In the genomic region with DNA sequence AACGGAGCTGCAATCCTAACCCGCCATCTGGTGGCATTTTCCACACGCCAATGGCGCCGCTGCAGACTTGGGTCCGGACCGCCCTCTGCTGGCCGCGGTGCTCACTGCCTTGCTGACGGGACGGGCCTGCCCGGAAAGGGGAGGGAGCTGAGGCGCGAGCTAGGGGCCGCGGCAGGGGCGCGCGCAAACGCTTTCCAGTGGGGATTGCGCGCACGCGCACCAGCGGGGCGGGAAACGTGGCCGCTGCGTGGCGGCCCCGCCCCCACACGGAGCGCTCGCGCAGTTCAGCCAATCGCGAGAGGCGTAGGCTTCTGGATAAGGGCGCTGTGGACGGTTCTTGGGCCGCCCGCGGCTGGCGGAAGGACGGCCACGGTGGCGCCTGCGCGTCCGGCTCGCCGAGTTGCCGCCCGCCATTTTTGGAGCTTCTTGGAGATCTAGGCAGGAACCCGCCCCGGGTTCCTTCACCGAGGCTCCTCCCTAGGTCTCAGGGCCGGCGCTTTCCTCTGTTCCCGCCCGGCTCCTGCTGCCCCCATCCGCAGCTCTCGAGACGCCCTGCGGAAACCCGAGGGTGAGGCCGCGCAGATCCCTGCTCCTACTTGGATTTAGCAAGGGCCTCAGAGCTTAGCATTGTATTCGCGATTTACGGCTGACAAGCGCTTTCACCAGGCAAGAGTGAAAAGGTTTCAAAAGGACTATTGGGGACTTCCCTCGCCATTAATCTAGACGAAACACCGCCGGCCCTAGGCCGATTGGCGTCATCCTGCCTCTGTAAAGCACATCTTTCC, we compare ENCODE assay signal across 8 cellular contexts. TPM values are rescaled to one million over a fixed set of nuclear protein-coding genes. Genes with fewer than 3 reads are reported as not detected.
A peak's percentile ranks its signal among the peaks of the same experiment; 100 is the strongest.
DNase-seq lines count a peak whose midpoint lies in the region; ATAC-seq and TF ChIP-seq lines count a peak whose summit lies in the region.

Gene STAG1 (minus strand): TSS at position 52 of the 785 bp plus-strand sequence. CDS start 121,480 bp downstream, outside the sequence.

- H3K36me3 Mint-ChIP-seq in activated CD4-positive, alpha-beta T cell treated with anti-CD3 and anti-CD28 coated beads for 36 hours (ENCODE audit: low read depth): peaks cover 2% of the 10 kb centered on the region

- DNase-seq in BJ (ENCODE audit: low read depth): peak; percentile 90
- DNase-seq in GM19238 (ENCODE audit: insufficient read length, low spot score): peak; percentile 86
- DNase-seq in NCI-H510A treated with DMSO at 0.1 percent for 48 hours (lab: John Stamatoyannopoulos, UW): peak; percentile 94
- DNase-seq in activated CD4-positive, alpha-beta T cell treated with anti-CD3 and anti-CD28 coated beads for 36 hours: peak; percentile 99
- DNase-seq in choroid plexus epithelial cell (ENCODE audit: low read depth): peak; percentile 99
- DNase-seq in kidney tubule cell (ENCODE audit: low spot score): peak; percentile 98
- DNase-seq in stimulated activated CD4-positive, alpha-beta T cell treated with anti-CD3 and anti-CD28 coated beads, Interleukin-1b, Interleukin-23, amount 100 ng/mL, for 24 hours (ENCODE audit: low read depth in 4 of 4, low spot score in 1 of 4): peak; percentile 96 to 99 (median 98)

- peaks cover 35% of the 10 kb centered on the region for H3K4me1 Mint-ChIP-seq in activated CD4-positive, alpha-beta T cell treated with anti-CD3 and anti-CD28 coated beads for 36 hours

- peak within 1 kb of the TSS; percentile 81 for H3K4me3 ChIP-seq in BJ (ENCODE audit: low read depth, low read length)
- peak within 1 kb of the TSS; percentile 73 for H3K4me3 ChIP-seq in choroid plexus epithelial cell (ENCODE audit: low read depth, low read length)

- peak; percentile 80 for ATAC-seq in HG03442 (IDR thresholded peaks at IDR 0.05; ENCODE audit: unreplicated experiment)
- peak; percentile 87 for ATAC-seq in activated CD4-positive, alpha-beta T cell treated with anti-CD3 and anti-CD28 coated beads for 36 hours

- no peaks in the 10 kb centered on the region for H3K36me3 ChIP-seq in BJ (ENCODE audit: control insufficient read depth, insufficient read depth, low read length)

- no peaks in the 10 kb centered on the region for H3K9me3 Mint-ChIP-seq in activated CD4-positive, alpha-beta T cell treated with anti-CD3 and anti-CD28 coated beads for 36 hours (ENCODE audit: low read depth)

- CTCF ChIA-PET in BJ (lab: Yijun Ruan, JAX): interaction anchor here (0.5 to 2.6 kb wide), 68 partner anchors 11 to 847 kb away, joined by 3 to 55 read pairs (median 4); partner anchors contain the start of genes IL20RB, MSL2, NCK1 and PCCB
- CTCF ChIA-PET in activated CD4-positive, alpha-beta T cell treated with anti-CD3 and anti-CD28 coated beads for 36 hours (lab: Charles Lee): interaction anchor here (0.6 to 3.7 kb wide), 35 partner anchors 8 to 678 kb away, joined by 3 to 45 read pairs (median 3); partner anchors contain the start of genes MSL2, NCK1 and PCCB

- POLR2A ChIA-PET in BJ (lab: Charles Lee): interaction anchor here (0.6 to 1.9 kb wide), 9 partner anchors 23 to 763 kb away, joined by 3 to 19 read pairs (median 6); partner anchors contain the start of gene MSL2
- POLR2A ChIA-PET in activated CD4-positive, alpha-beta T cell treated with anti-CD3 and anti-CD28 coated beads for 36 hours (lab: Charles Lee): interaction anchor here (0.5 to 2.2 kb wide), 19 partner anchors 8 to 1422 kb away, joined by 3 to 46 read pairs (median 5); partner anchors contain the start of genes MSL2, NCK1, PCCB and SLC35G2

- no peaks in the 10 kb centered on the region for H3K27me3 ChIP-seq in BJ (ENCODE audit: control insufficient read depth, insufficient read depth, low read length)

- peak within 1 kb of the TSS; percentile 86 for H3K4me3 Mint-ChIP-seq in activated CD4-positive, alpha-beta T cell treated with anti-CD3 and anti-CD28 coated beads for 36 hours

- H3K27ac Mint-ChIP-seq in activated CD4-positive, alpha-beta T cell treated with anti-CD3 and anti-CD28 coated beads for 36 hours: peak within 1 kb of the TSS; percentile 98

- intact Hi-C loops in activated CD4-positive, alpha-beta T cell treated with anti-CD3 and anti-CD28 coated beads for 36 hours (cut with DNase I, micrococcal nuclease): loop anchor here (1.0 to 5.0 kb wide), 16 partner anchors 66 to 1434 kb away; partner anchors contain the start of genes MSL2 (in 2 of the 2), NCK1 (in 2 of the 2), PCCB (in 2 of the 2) and ARMC8 (in 1 of the 2)

- no peaks in the 10 kb centered on the region for H3K27me3 Mint-ChIP-seq in activated CD4-positive, alpha-beta T cell treated with anti-CD3 and anti-CD28 coated beads for 36 hours

- TF ChIP-seq CTCF in BJ (IDR thresholded peaks at IDR 0.05; ENCODE audit: insufficient read depth, low read depth, low read length): peak; percentile 98
- TF ChIP-seq CTCF in choroid plexus epithelial cell (conservative IDR thresholded peaks at IDR 0.05; ENCODE audit: low read depth, low read length): peak; percentile 92

RNA-seq across cellular contexts. Expression of gene STAG1, which starts in this region (rescaled TPM):
- 13.8 and 27.7 TPM in 2 replicates for polyA plus RNA-seq in BJ (2011; rRNA removed)
- polyA minus RNA-seq in BJ (2011; rRNA and poly(A)+ RNA removed): 19.2 and 22.0 TPM in 2 replicates
- total RNA-seq in activated CD4-positive, alpha-beta T cell treated with anti-CD3 and anti-CD28 coated beads for 36 hours: 10 to 100 TPM; 27.1 to 36.0 TPM

Comparison
In these comparisons a context has a peak if more than half of its experiments do, and no peak if none do; other contexts are left out.
1. Peak in every context shown above with its lines: DNase-seq, ATAC-seq and H3K4me3 ChIP-seq.